Comparison of ENCODE assay signal across 1 cellular context in the genomic region with DNA sequence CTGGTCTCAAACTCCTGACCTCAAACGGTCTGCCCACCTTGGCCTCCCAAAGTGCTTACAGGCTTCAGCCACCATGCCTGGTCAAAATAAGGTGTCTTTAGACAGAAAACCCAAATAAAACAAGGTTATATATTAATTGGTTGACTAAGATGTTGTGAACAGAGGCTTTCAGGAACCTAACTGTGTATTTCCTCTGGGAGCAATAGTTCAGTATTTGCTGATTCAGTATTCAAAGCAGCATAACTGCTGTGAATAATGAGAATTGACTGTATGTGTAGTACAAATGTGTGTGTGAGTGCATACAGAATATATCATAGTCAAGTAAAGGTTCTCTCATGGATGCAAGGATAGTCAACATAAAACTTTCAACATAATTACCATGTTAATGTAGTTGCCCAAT.
TF ChIP-seq lines count a peak whose summit lies in the region.

No MANE protein-coding gene starts in this region.

TF ChIP-seq in liver, 16 proteins besides CTCF, POLR2A, EP300 and RAD21 (continued from another document):
- no peak for TF ChIP-seq TAF1 (conservative IDR thresholded peaks at IDR 0.05)
- no peak for TF ChIP-seq RXRA (IDR thresholded peaks at IDR 0.05)
- TF ChIP-seq FOXA2 (IDR thresholded peaks at IDR 0.05) = no peak
- TF ChIP-seq ATF3 (IDR thresholded peaks at IDR 0.05) = no peak
